8 cellular contexts compared by ENCODE assay signal in genomic region chr7:152463714-152464311, GRCh38.
A peak's percentile ranks its signal among the peaks of the same experiment; 100 is the strongest.
DNase-seq lines count a peak whose midpoint lies in the region; ATAC-seq and TF ChIP-seq lines count a peak whose summit lies in the region.

No MANE protein-coding gene starts in this region.

- H3K27me3 ChIP-seq in effector memory CD4-positive, alpha-beta T cell (replicated peaks; ENCODE audit: control insufficient read depth, insufficient read depth, low read length, poor library complexity, severe bottlenecking) = no peaks in the 10 kb centered on the region

- peak; percentile 84 for ATAC-seq in memory B cell (ENCODE audit: low read depth)

- no peak for TF ChIP-seq CTCF in GM20000 (IDR thresholded peaks at IDR 0.05; ENCODE audit: extremely low read depth, missing control alignments)

- H3K4me3 ChIP-seq in effector memory CD4-positive, alpha-beta T cell (ENCODE audit: insufficient read depth, low read depth, low read length, poor library complexity, severe bottlenecking) = peak overlapping the region; percentile 87

- H3K36me3 ChIP-seq in effector memory CD4-positive, alpha-beta T cell (ENCODE audit: control insufficient read depth, insufficient read depth, low read length) = no peaks in the 10 kb centered on the region

- no peaks in the 10 kb centered on the region for H3K36me3 Mint-ChIP-seq in memory B cell

- DNase-seq in COLO668 (lab: John Stamatoyannopoulos, UW; ENCODE audit: unreplicated experiment) (peak; percentile 100), GM20000 (ENCODE audit: low spot score) (peak; percentile 100), HS-5 (ENCODE audit: low read depth) (peak; percentile 73), NK-92 (lab: John Stamatoyannopoulos, UW; ENCODE audit: unreplicated experiment) (peak; percentile 98), memory B cell (ENCODE audit: low spot score in 2 of 2) (peak; percentile 98 to 100)
- DNase-seq in activated CD8-positive, alpha-beta memory T cell treated with anti-CD3 and anti-CD28 coated beads for 4 hours (ENCODE audit: low read depth in 2 of 2) = peak; percentile 100
- DNase-seq in effector memory CD4-positive, alpha-beta T cell = peak; percentile 100
- peak; percentile 100 for DNase-seq in stimulated activated CD8-positive, alpha-beta memory T cell treated with anti-CD3 and anti-CD28 coated beads, Interleukin-12 subunit alpha, Interleukin-12 subunit beta, amount 100 ng/mL, for 1 hour (ENCODE audit: low read depth)

- peak overlapping the region; percentile 98 for H3K4me3 Mint-ChIP-seq in memory B cell

- no peaks in the 10 kb centered on the region for H3K9me3 ChIP-seq in effector memory CD4-positive, alpha-beta T cell (ENCODE audit: control insufficient read depth, low read length)

- peak overlapping the region; percentile 90 for H3K27ac Mint-ChIP-seq in memory B cell

- peak overlapping the region; percentile 98 for H3K27ac ChIP-seq in effector memory CD4-positive, alpha-beta T cell (ENCODE audit: insufficient read depth, low read length, poor library complexity, severe bottlenecking)

- no peaks in the 10 kb centered on the region for H3K9me3 Mint-ChIP-seq in memory B cell

- H3K4me1 Mint-ChIP-seq in memory B cell = peaks cover 18% of the 10 kb centered on the region

- no peaks in the 10 kb centered on the region for H3K27me3 Mint-ChIP-seq in memory B cell

- H3K4me1 ChIP-seq in effector memory CD4-positive, alpha-beta T cell (ENCODE audit: control insufficient read depth, insufficient read depth, low read length, poor library complexity, severe bottlenecking) = no peaks in the 10 kb centered on the region

Comparison
In these comparisons a context has a peak if more than half of its experiments do, and no peak if none do; other contexts are left out.
1. Peak in every context shown above with its lines: DNase-seq, ATAC-seq, H3K4me3 ChIP-seq and H3K27ac ChIP-seq.